ENCODE assay signal across 15 cellular contexts in genomic region chr6:20778460-20778859, GRCh38.
DNase-seq lines count a peak whose midpoint lies in the region; ATAC-seq and TF ChIP-seq lines count a peak whose summit lies in the region.
"Had no signal": no experiment of that assay in that cellular context is flagged by ENCODE, and none has a peak within 500 bp of the region (broad histone marks: within the 10 kb centered on the region; RNA-seq: fewer than 3 reads in every experiment).

No MANE protein-coding gene starts in this region.

- no peak overlapping the region for H3K4me2 ChIP-seq in Karpas-422 (ENCODE audit: low read depth, low read length, poor library complexity, severe bottlenecking)
- H3K4me2 ChIP-seq: BLaER1 treated with 17β-estradiol and CSF1 and Interleukin-3, amounts not matched to agents 10 nM and 100 nM had no signal

- TF ChIP-seq CTCF in WTC11 (IDR thresholded peaks at IDR 0.05) (no peak), gastrocnemius medialis (IDR thresholded peaks at IDR 0.05 in 4 of 5, conservative IDR thresholded peaks at IDR 0.05 in 1 of 5) (no peak)

- H3K4me1 ChIP-seq in Karpas-422 (ENCODE audit: low read length) (peaks cover 5% of the 10 kb centered on the region), gastrocnemius medialis (peaks cover 12 to 16% of the 10 kb centered on the region in 2 donors)
- H3K4me1 ChIP-seq: HAP-1 had no signal

- ATAC-seq in WTC11 (no peak), gastrocnemius medialis (peak; percentile 93 to 94)

- POLR2A ChIA-PET in WTC11 (lab: Charles Lee), result no interaction called here

- CTCF ChIA-PET in WTC11 (lab: Charles Lee), result no interaction called here

- H2AFZ ChIP-seq in Karpas-422 (ENCODE audit: low read length), result no peak overlapping the region

- in situ Hi-C loops in gastrocnemius medialis (cut with MboI; ENCODE audit: low sequenced_read_pairs in 4 of 4), result no loop called here

- H3K79me2 ChIP-seq in Karpas-422 (ENCODE audit: low read length), result no peaks in the 10 kb centered on the region

- no peaks in the 10 kb centered on the region for H4K20me1 ChIP-seq in Karpas-422 (ENCODE audit: insufficient read depth, low read depth, low read length)
- H4K20me1 ChIP-seq: BLaER1 treated with 17β-estradiol and CSF1 and Interleukin-3, amounts not matched to agents 10 nM and 100 nM had no signal

- H3K36me3 ChIP-seq in Karpas-422 (ENCODE audit: insufficient read depth, low read length) (no peaks in the 10 kb centered on the region), gastrocnemius medialis (peaks cover 0 to 8% of the 10 kb centered on the region in 2 donors)
- H3K36me3 ChIP-seq: HAP-1 had no signal

- TF ChIP-seq POLR2A in gastrocnemius medialis (IDR thresholded peaks at IDR 0.05), result no peak

- H3K9ac ChIP-seq in Karpas-422 (ENCODE audit: low read length), result no peak overlapping the region
- H3K9ac ChIP-seq: BLaER1 treated with 17β-estradiol and CSF1 and Interleukin-3, amounts not matched to agents 10 nM and 100 nM had no signal

- intact Hi-C loops in gastrocnemius medialis (cut with DNase I; ENCODE audit: low total_unique reads), result no loop called here

- 0 out of 2 replicates have a peak, but pooled peaks cover 2% of the 10 kb centered on the region for H3K4me1 Mint-ChIP-seq in WTC11

- no peaks in the 10 kb centered on the region for H3K9me2 ChIP-seq in Karpas-422 (replicated peaks; ENCODE audit: insufficient read depth, low read length)

- H3K27ac Mint-ChIP-seq in WTC11, result peak overlapping the region; percentile 3; the same call in 1 of the 2 replicates
- H3K27ac Mint-ChIP-seq: CD4-positive, CD25-positive, alpha-beta regulatory T cell had no signal

- no peaks in the 10 kb centered on the region for H3K9me3 ChIP-seq in Karpas-422 (ENCODE audit: low read length)
- no peaks in the 10 kb centered on the region for H3K9me3 ChIP-seq in gastrocnemius medialis
- H3K9me3 ChIP-seq: BLaER1 treated with 17β-estradiol and CSF1 and Interleukin-3, amounts not matched to agents 10 nM and 100 nM; HAP-1 had no signal

- peaks cover 5% of the 10 kb centered on the region; the same call in 1 of the 2 replicates for H3K36me3 Mint-ChIP-seq in WTC11

- no peak overlapping the region for H3K4me3 ChIP-seq in Karpas-422 (ENCODE audit: low read length)
- peak overlapping the region in 3 of 4 donors; percentile 4 to 28 (median 16) for H3K4me3 ChIP-seq in gastrocnemius medialis
- H3K4me3 ChIP-seq: BLaER1 treated with 17β-estradiol and CSF1 and Interleukin-3, amounts not matched to agents 10 nM and 100 nM; HAP-1 had no signal

- H3K4me3 Mint-ChIP-seq in WTC11, result no peak overlapping the region
- H3K4me3 Mint-ChIP-seq: CD4-positive, CD25-positive, alpha-beta regulatory T cell had no signal

- H3K27me3 Mint-ChIP-seq in WTC11 (ENCODE audit: low read depth), result no peaks in the 10 kb centered on the region
- H3K27me3 Mint-ChIP-seq: CD4-positive, CD25-positive, alpha-beta regulatory T cell had no signal

- H3K9me3 Mint-ChIP-seq in WTC11, result no peaks in the 10 kb centered on the region

- DNase-seq in NCI-H2171 treated with DMSO at 0.1 percent for 48 hours (lab: John Stamatoyannopoulos, UW) (peak; percentile 29), NCI-H2171 (lab: John Stamatoyannopoulos, UW) (no peak), Karpas-422 (peak; percentile 24), WTC11 (ENCODE audit: low spot score) (no peak), gastrocnemius medialis (peak in 1 of 2 donors; percentile 30), D341Med (ENCODE audit: low spot score) (no peak), NCI-H2227 treated with DMSO at 0.1 percent for 48 hours (lab: John Stamatoyannopoulos, UW) (no peak)
- no peak for DNase-seq in activated CD4-positive, alpha-beta T cell treated with anti-CD3 and anti-CD28 coated beads for 48 hours
- DNase-seq: ACHN, DMS153, DMS79 treated with DMSO at 0.1 percent for 48 hours, EL had no signal

- H3K27me3 ChIP-seq in Karpas-422 (ENCODE audit: low read length), result no peaks in the 10 kb centered on the region
- no peaks in the 10 kb centered on the region for H3K27me3 ChIP-seq in gastrocnemius medialis
- H3K27me3 ChIP-seq: BLaER1 treated with 17β-estradiol and CSF1 and Interleukin-3, amounts not matched to agents 10 nM and 100 nM had no signal

- H3K27ac ChIP-seq in Karpas-422 (ENCODE audit: low read length) (no peak overlapping the region), gastrocnemius medialis (peak overlapping the region; percentile 6 to 71 (median 32))
- H3K27ac ChIP-seq: BLaER1 treated with 17β-estradiol and CSF1 and Interleukin-3, amounts not matched to agents 10 nM and 100 nM had no signal

TF ChIP-seq in WTC11, 78 proteins besides CTCF, POLR2A, EP300 and RAD21 (continues in another document):
- no peak for TF ChIP-seq AFF4 (CRISPR knock-in tag; IDR thresholded peaks at IDR 0.05; ENCODE audit: borderline replicate concordance)
- TF ChIP-seq TEAD1 (CRISPR knock-in tag; IDR thresholded peaks at IDR 0.05), result no peak
- no peak for TF ChIP-seq ZNF671 (CRISPR knock-in tag; IDR thresholded peaks at IDR 0.05)
- TF ChIP-seq NR3C1 (CRISPR knock-in tag; conservative IDR thresholded peaks at IDR 0.05; ENCODE audit: low read depth), result no peak
- TF ChIP-seq ZNF138 (CRISPR knock-in tag; conservative IDR thresholded peaks at IDR 0.05), result no peak
- no peak for TF ChIP-seq ZNF281 (CRISPR knock-in tag; IDR thresholded peaks at IDR 0.05)
- TF ChIP-seq NR2C2 (CRISPR knock-in tag; IDR thresholded peaks at IDR 0.05), result no peak
- no peak for TF ChIP-seq ZMAT4 (CRISPR knock-in tag; IDR thresholded peaks at IDR 0.05)
- TF ChIP-seq NR1H2 (CRISPR knock-in tag; IDR thresholded peaks at IDR 0.05), result no peak
- TF ChIP-seq ZSCAN18 (CRISPR knock-in tag; IDR thresholded peaks at IDR 0.05), result no peak
- no peak for TF ChIP-seq PRRX2 (CRISPR knock-in tag; IDR thresholded peaks at IDR 0.05)

Comparison
In these comparisons a context has a peak if more than half of its experiments do, and no peak if none do; other contexts are left out.
1. DNase-seq: peak in NCI-H2171 treated with DMSO at 0.1 percent for 48 hours (single experiment) and Karpas-422 (single experiment); none in NCI-H2171 (single experiment), WTC11 (single experiment), D341Med (single experiment), NCI-H2227 treated with DMSO at 0.1 percent for 48 hours (single experiment) and activated CD4-positive, alpha-beta T cell treated with anti-CD3 and anti-CD28 coated beads for 48 hours (single experiment).